ENCODE assay signal across 35 cellular contexts in the genomic region with DNA sequence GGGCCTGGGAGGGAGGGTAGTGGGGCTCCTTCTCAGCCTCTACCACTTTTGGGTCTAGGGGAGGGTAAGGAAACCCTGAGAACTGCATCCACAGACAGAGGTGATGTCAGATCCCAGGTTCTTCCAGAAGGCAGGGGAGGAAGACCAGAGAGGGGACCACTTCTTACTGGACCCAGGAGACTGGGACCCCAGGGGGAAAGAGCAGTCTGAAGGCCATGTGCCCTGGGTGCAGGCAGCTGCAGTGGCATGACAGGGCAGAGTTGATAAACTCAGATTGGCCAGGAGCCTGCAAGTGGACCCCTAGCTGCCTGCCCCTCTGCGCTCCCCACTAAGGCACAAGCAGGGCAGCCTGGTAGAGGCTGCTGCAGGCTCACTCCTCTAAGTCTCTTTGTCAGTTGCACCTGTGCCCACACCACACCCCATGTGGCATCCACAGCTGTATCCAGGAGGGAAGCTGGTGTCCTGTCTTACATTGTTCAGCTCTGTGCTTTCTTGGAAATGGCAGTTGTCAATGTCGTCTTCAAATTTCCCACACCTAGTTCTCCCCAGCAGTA. TPM values are rescaled to one million over a fixed set of nuclear protein-coding genes. Genes with fewer than 3 reads are reported as not detected.
"Had no signal": no experiment of that assay in that cellular context is flagged by ENCODE, and none has a peak within 500 bp of the region (broad histone marks: within the 10 kb centered on the region; RNA-seq: fewer than 3 reads in every experiment).

No MANE protein-coding gene starts in this region.

- H3K9me3 ChIP-seq: SJCRH30 had no signal

- H3K36me3 ChIP-seq: ascending aorta, breast epithelium, SJCRH30, WERI-Rb-1 had no signal

- H3K27me3 Mint-ChIP-seq: activated CD4-positive, alpha-beta memory T cell treated with anti-CD3 and anti-CD28 coated beads, Interleukin-2, amount 10 ng/mL, durations not matched to agents 7 days and 5 days; activated CD8-positive, alpha-beta memory T cell treated with anti-CD3 and anti-CD28 coated beads, Interleukin-2, amount 10 ng/mL, durations not matched to agents 7 days and 5 days had no signal

- H3K36me3 Mint-ChIP-seq: activated CD8-positive, alpha-beta memory T cell treated with anti-CD3 and anti-CD28 coated beads, Interleukin-2, amount 10 ng/mL, durations not matched to agents 7 days and 5 days; activated naive CD8-positive, alpha-beta T cell treated with anti-CD3 and anti-CD28 coated beads for 36 hours had no signal

- H3K27ac ChIP-seq: ascending aorta, breast epithelium, KMS-11, SJCRH30, SK-N-MC, WERI-Rb-1 had no signal

- H3K4me3 ChIP-seq: ascending aorta, breast epithelium, SJCRH30, SK-N-MC had no signal

- ATAC-seq: activated CD8-positive, alpha-beta memory T cell treated with anti-CD3 and anti-CD28 coated beads, Interleukin-2, amount 10 ng/mL, durations not matched to agents 7 days and 5 days; Panc1 had no signal

- DNase-seq: activated CD4-positive, alpha-beta memory T cell treated with anti-CD3 and anti-CD28 coated beads, Interleukin-2, amount 10 ng/mL, durations not matched to agents 7 days and 5 days; activated CD4-positive, alpha-beta T cell treated with anti-CD3 and anti-CD28 coated beads for 1 hour; activated CD4-positive, alpha-beta T cell treated with anti-CD3 and anti-CD28 coated beads for 48 hours; activated CD4-positive, CD25-positive, alpha-beta regulatory T cell; activated CD8-positive, alpha-beta memory T cell treated with anti-CD3 and anti-CD28 coated beads for 24 hours; activated CD8-positive, alpha-beta memory T cell treated with anti-CD3 and anti-CD28 coated beads, Interleukin-2, amount 50 U/mL, for 48 hours; activated effector memory CD4-positive, alpha-beta T cell treated with Interleukin-2 at 50 U/mL for 16 hours; activated naive CD4-positive, alpha-beta T cell treated with anti-CD3 and anti-CD28 coated beads, Interleukin-2, amount 50 U/mL, for 16 hours; activated naive CD8-positive, alpha-beta T cell treated with anti-CD3 and anti-CD28 coated beads for 36 hours; activated T-cell treated with anti-CD3 and anti-CD28 coated beads, Interleukin-2, amount 50 U/mL, for 48 hours; amniotic stem cell; caudate nucleus; MM.1S; MV-4-11; NCI-H1092; NCI-H1436 treated with DMSO at 0.1 percent for 48 hours; NCI-H1694 treated with DMSO at 0.1 percent for 48 hours; NCI-H2029; NCI-H345; NCI-H524 treated with DMSO at 0.1 percent for 48 hours; SHP77; SJCRH30; T1000; WERI-Rb-1 had no signal

- H3K4me1 ChIP-seq: ascending aorta, breast epithelium, SJCRH30 had no signal

- H3K27me3 ChIP-seq: ascending aorta, breast epithelium had no signal

- H3K4me1 Mint-ChIP-seq: activated CD4-positive, alpha-beta memory T cell treated with anti-CD3 and anti-CD28 coated beads, Interleukin-2, amount 10 ng/mL, durations not matched to agents 7 days and 5 days; activated CD8-positive, alpha-beta memory T cell treated with anti-CD3 and anti-CD28 coated beads, Interleukin-2, amount 10 ng/mL, durations not matched to agents 7 days and 5 days; activated naive CD8-positive, alpha-beta T cell treated with anti-CD3 and anti-CD28 coated beads for 36 hours had no signal

- H3K9ac ChIP-seq: KMS-11 had no signal

- H3K27ac Mint-ChIP-seq: activated CD4-positive, alpha-beta memory T cell treated with anti-CD3 and anti-CD28 coated beads, Interleukin-2, amount 10 ng/mL, durations not matched to agents 7 days and 5 days; activated CD8-positive, alpha-beta memory T cell treated with anti-CD3 and anti-CD28 coated beads, Interleukin-2, amount 10 ng/mL, durations not matched to agents 7 days and 5 days; activated naive CD8-positive, alpha-beta T cell treated with anti-CD3 and anti-CD28 coated beads for 36 hours had no signal

- H3K4me3 Mint-ChIP-seq: activated CD4-positive, alpha-beta memory T cell treated with anti-CD3 and anti-CD28 coated beads, Interleukin-2, amount 10 ng/mL, durations not matched to agents 7 days and 5 days; activated CD8-positive, alpha-beta memory T cell treated with anti-CD3 and anti-CD28 coated beads, Interleukin-2, amount 10 ng/mL, durations not matched to agents 7 days and 5 days; activated naive CD8-positive, alpha-beta T cell treated with anti-CD3 and anti-CD28 coated beads for 36 hours had no signal

RNA-seq across cellular contexts. Expression of gene CST9L, which starts 2.7 kb away (rescaled TPM):
- total RNA-seq: activated CD4-positive, alpha-beta memory T cell treated with anti-CD3 and anti-CD28 coated beads, Interleukin-2, amount 10 ng/mL, durations not matched to agents 7 days and 5 days; activated CD8-positive, alpha-beta memory T cell treated with anti-CD3 and anti-CD28 coated beads, Interleukin-2, amount 10 ng/mL, durations not matched to agents 7 days and 5 days; activated naive CD8-positive, alpha-beta T cell treated with anti-CD3 and anti-CD28 coated beads for 36 hours; ascending aorta; breast epithelium; LHCN-M2; NCI-H460; RPMI7951; SJCRH30; T-helper 1 cell treated with Interleukin-12 subunit alpha and Interleukin-12 subunit beta and Interleukin-4 antibody, amounts not matched to agents 30 ng/mL and 1 ng/mL, for 36 hours; T-helper 2 cell treated with Interferon-gamma antibody and Interleukin-4, amounts not matched to agents 100 ng/mL and 5 ng/mL, for 36 hours had no signal

RNA-seq across cellular contexts. Expression of gene CST9, which starts 40.1 kb away (rescaled TPM):
- total RNA-seq: activated CD4-positive, alpha-beta memory T cell treated with anti-CD3 and anti-CD28 coated beads, Interleukin-2, amount 10 ng/mL, durations not matched to agents 7 days and 5 days; activated CD8-positive, alpha-beta memory T cell treated with anti-CD3 and anti-CD28 coated beads, Interleukin-2, amount 10 ng/mL, durations not matched to agents 7 days and 5 days; activated naive CD8-positive, alpha-beta T cell treated with anti-CD3 and anti-CD28 coated beads for 36 hours; ascending aorta; LHCN-M2; NCI-H460; RPMI7951; SJCRH30; T-helper 1 cell treated with Interleukin-12 subunit alpha and Interleukin-12 subunit beta and Interleukin-4 antibody, amounts not matched to agents 30 ng/mL and 1 ng/mL, for 36 hours; T-helper 2 cell treated with Interferon-gamma antibody and Interleukin-4, amounts not matched to agents 100 ng/mL and 5 ng/mL, for 36 hours had no signal
